Comparison of ENCODE assay signal across 24 cellular contexts in the genomic region with DNA sequence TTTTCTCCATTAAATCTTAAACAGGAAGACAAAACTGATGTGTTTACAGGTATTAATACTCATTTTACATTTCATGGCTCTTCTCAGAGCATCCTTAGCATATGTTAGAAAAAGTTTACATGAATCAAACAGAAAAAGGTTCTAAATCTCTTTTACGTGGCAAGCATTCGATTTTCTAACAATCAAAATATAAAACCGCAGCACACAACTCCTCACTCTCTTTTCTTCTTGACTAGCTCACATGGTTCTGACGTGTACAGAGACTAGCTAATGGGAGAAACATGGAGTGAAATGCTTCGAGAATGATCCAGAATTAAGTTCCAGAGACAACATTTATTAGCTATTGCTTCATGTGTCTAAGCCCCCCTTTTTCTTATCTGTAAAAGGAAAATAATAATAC.
"Had no signal": no experiment of that assay in that cellular context is flagged by ENCODE, and none has a peak within 500 bp of the region (broad histone marks: within the 10 kb centered on the region; RNA-seq: fewer than 3 reads in every experiment).

No MANE protein-coding gene starts in this region.

- H3K36me3 Mint-ChIP-seq: activated CD8-positive, alpha-beta memory T cell treated with anti-CD3 and anti-CD28 coated beads, Interleukin-2, amount 10 ng/mL, durations not matched to agents 7 days and 5 days; activated naive CD4-positive, alpha-beta T cell treated with anti-CD3 and anti-CD28 coated beads, Interleukin-2, amount 50 U/mL, for 24 hours; brain had no signal

- H3K4me3 Mint-ChIP-seq: activated CD4-positive, alpha-beta memory T cell treated with anti-CD3 and anti-CD28 coated beads, Interleukin-2, amount 10 ng/mL, durations not matched to agents 7 days and 5 days; activated CD8-positive, alpha-beta memory T cell treated with anti-CD3 and anti-CD28 coated beads, Interleukin-2, amount 10 ng/mL, durations not matched to agents 7 days and 5 days; activated naive CD4-positive, alpha-beta T cell treated with anti-CD3 and anti-CD28 coated beads, Interleukin-2, amount 50 U/mL, for 24 hours; activated T-cell treated with anti-CD3 and anti-CD28 coated beads, Interleukin-2, amount 50 U/mL, for 4 hours had no signal

- DNase-seq: activated CD4-positive, alpha-beta memory T cell treated with anti-CD3 and anti-CD28 coated beads, Interleukin-2, amount 10 ng/mL, durations not matched to agents 7 days and 5 days; activated CD4-positive, alpha-beta T cell treated with anti-CD3 and anti-CD28 coated beads for 4 hours; activated CD8-positive, alpha-beta memory T cell treated with anti-CD3 and anti-CD28 coated beads for 24 hours; activated CD8-positive, alpha-beta memory T cell treated with anti-CD3 and anti-CD28 coated beads, Interleukin-2, amount 10 ng/mL, durations not matched to agents 7 days and 5 days; activated CD8-positive, alpha-beta memory T cell treated with anti-CD3 and anti-CD28 coated beads, Interleukin-2, amount 50 U/mL, for 48 hours; activated gamma-delta T cell; activated naive CD4-positive, alpha-beta T cell treated with Interleukin-2 at 50 U/mL for 16 hours; activated T-cell treated with anti-CD3 and anti-CD28 coated beads, Interleukin-2, amount 50 U/mL, for 4 hours; anterior cingulate cortex; caudate nucleus; cerebellar nuclear complex; NCI-H1092 treated with DMSO at 0.1 percent for 48 hours; NCI-H146; NCI-H187; NCI-H2029 treated with DMSO at 0.1 percent for 48 hours; NCI-H2107; NCI-H345; NCI-H524 treated with DMSO at 0.1 percent for 48 hours; Right ventricle myocardium superior; SW 1271; T-helper 9 cell had no signal

- H3K9me3 Mint-ChIP-seq: activated CD4-positive, alpha-beta memory T cell treated with anti-CD3 and anti-CD28 coated beads, Interleukin-2, amount 10 ng/mL, durations not matched to agents 7 days and 5 days; activated naive CD4-positive, alpha-beta T cell treated with anti-CD3 and anti-CD28 coated beads, Interleukin-2, amount 50 U/mL, for 24 hours; activated T-cell treated with anti-CD3 and anti-CD28 coated beads, Interleukin-2, amount 50 U/mL, for 4 hours; brain had no signal

- ATAC-seq: K562 had no signal

- H3K27ac Mint-ChIP-seq: activated CD4-positive, alpha-beta memory T cell treated with anti-CD3 and anti-CD28 coated beads, Interleukin-2, amount 10 ng/mL, durations not matched to agents 7 days and 5 days; activated CD8-positive, alpha-beta memory T cell treated with anti-CD3 and anti-CD28 coated beads, Interleukin-2, amount 10 ng/mL, durations not matched to agents 7 days and 5 days; activated naive CD4-positive, alpha-beta T cell treated with anti-CD3 and anti-CD28 coated beads, Interleukin-2, amount 50 U/mL, for 24 hours had no signal

- H3K27me3 Mint-ChIP-seq: brain had no signal
